In genomic region chr10:132551808-132552130, GRCh38 we compare ENCODE assay signal across 1 cellular context.
TF ChIP-seq lines count a peak whose summit lies in the region.

No MANE protein-coding gene starts in this region.

TF ChIP-seq in SK-N-SH, 30 proteins besides CTCF, POLR2A, EP300 and RAD21 (continued from another document):
- TF ChIP-seq, protein P1, sequence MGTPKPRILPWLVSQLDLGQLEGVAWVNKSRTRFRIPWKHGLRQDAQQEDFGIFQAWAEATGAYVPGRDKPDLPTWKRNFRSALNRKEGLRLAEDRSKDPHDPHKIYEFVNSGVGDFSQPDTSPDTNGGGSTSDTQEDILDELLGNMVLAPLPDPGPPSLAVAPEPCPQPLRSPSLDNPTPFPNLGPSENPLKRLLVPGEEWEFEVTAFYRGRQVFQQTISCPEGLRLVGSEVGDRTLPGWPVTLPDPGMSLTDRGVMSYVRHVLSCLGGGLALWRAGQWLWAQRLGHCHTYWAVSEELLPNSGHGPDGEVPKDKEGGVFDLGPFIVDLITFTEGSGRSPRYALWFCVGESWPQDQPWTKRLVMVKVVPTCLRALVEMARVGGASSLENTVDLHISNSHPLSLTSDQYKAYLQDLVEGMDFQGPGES (IDR thresholded peaks at IDR 0.05; ENCODE audit: low read depth, low read length) = no peak
- no peak for TF ChIP-seq ZBTB33 (IDR thresholded peaks at IDR 0.05; ENCODE audit: borderline replicate concordance, low read depth)
- no peak for TF ChIP-seq NRF1 (IDR thresholded peaks at IDR 0.05; ENCODE audit: low read depth, low read length)
